25 cellular contexts compared by ENCODE assay signal in genomic region chr6:78808933-78809332, GRCh38.
"Had no signal": no experiment of that assay in that cellular context is flagged by ENCODE, and none has a peak within 500 bp of the region (broad histone marks: within the 10 kb centered on the region; RNA-seq: fewer than 3 reads in every experiment).

No MANE protein-coding gene starts in this region.

- FAIRE-seq: small intestine had no signal

- H3K4me3 ChIP-seq: neural progenitor cell, ovary, psoas muscle, right lobe of liver, sigmoid colon, stomach, thoracic aorta, thyroid gland, tibial nerve, upper lobe of left lung, uterus had no signal

- H3K4me1 ChIP-seq: neural progenitor cell, parathyroid adenoma, psoas muscle, sigmoid colon, stomach, thyroid gland, tibial nerve, upper lobe of left lung, uterus had no signal

- H3K27ac ChIP-seq: neural progenitor cell, neutrophil, ovary, parathyroid adenoma, psoas muscle, right lobe of liver, sigmoid colon, stomach, thoracic aorta, thyroid gland, tibial nerve, upper lobe of left lung, uterus had no signal

- H3K9me3 ChIP-seq: neutrophil, ovary, psoas muscle, right lobe of liver, thoracic aorta, thyroid gland, upper lobe of left lung, uterus had no signal

- H3K9ac ChIP-seq: neural progenitor cell, parathyroid adenoma had no signal

- H3K27me3 ChIP-seq: neural progenitor cell, neutrophil, ovary, right lobe of liver, sigmoid colon, stomach, thyroid gland, tibial nerve, upper lobe of left lung, uterus had no signal

- H2AFZ ChIP-seq: neural progenitor cell, parathyroid adenoma had no signal

- H3K4me2 ChIP-seq: neural progenitor cell had no signal

- ATAC-seq: psoas muscle; right cardiac atrium; right lobe of liver; stimulated activated memory B cell treated with anti-CD40 and anti-IgM and Interleukin-4, amounts not matched to agents 10 μg/mL and 1 μg/mL and 100 μg/mL, for 72 hours had no signal

- H3K36me3 ChIP-seq: neural progenitor cell, neutrophil, ovary, right lobe of liver, sigmoid colon, stomach, thoracic aorta, thyroid gland, tibial nerve, upper lobe of left lung, uterus had no signal

- DNase-seq: naive thymus-derived CD4-positive, alpha-beta T cell; natural killer cell; nucleus accumbens; ovary; psoas muscle; right cardiac atrium; right lobe of liver; sigmoid colon; small intestine; stimulated activated CD4-positive, alpha-beta T cell treated with anti-CD3 and anti-CD28 coated beads, Interleukin-15, amount 100 ng/mL, for 24 hours; stimulated activated CD4-positive, alpha-beta T cell treated with anti-CD3 and anti-CD28 coated beads, Interleukin-2, amount 100 ng/mL, for 24 hours; stimulated activated CD4-positive, alpha-beta T cell treated with anti-CD3 and anti-CD28 coated beads, Interleukin-2, amount 100 ng/mL, for 48 hours; stimulated activated CD4-positive, alpha-beta T cell treated with anti-CD3 and anti-CD28 coated beads, Interleukin-4, amount 100 ng/mL, for 24 hours; stimulated activated naive CD4-positive, alpha-beta T cell treated with Interleukin-2 at 50 U/mL for 16 hours; stomach; thyroid gland; trophoblast cell; uterus had no signal

- H3K79me2 ChIP-seq: parathyroid adenoma had no signal
